In the genomic region with DNA sequence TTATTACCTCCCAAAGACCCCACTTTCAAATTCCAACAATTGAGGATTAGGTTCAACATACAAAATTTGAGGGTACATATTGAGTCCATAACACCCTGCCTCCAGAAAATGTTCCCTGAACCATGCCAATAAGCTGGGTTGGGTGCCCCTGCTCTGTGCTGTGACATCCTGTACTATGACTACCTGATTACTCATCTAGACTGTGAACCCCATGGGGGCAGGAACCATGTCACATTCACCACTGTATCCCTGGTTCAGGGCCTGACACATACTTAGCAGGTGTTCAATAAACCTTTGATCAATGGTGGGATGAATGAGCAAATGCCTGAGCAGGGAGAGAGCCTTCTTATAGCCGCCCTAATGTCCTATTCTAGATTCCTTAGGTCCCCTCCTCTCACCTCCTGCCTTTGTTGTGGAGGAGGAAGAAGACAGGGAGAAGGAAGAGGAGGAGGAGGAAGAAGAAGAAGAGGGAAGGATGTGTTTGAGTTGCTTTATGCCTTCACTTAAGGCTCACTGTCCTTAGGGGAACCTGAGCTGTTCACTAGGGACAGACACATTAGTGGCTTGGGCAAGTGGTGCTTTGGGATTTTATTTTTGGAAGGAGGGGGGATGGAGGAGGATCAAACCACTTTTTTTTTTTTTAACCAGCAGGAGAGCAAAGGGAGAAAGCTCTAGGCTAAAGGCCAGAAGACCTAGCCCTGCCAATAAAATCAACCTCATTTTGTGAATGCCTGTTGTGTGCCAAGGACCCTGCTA, we compare ENCODE assay signal across 10 cellular contexts. TPM values are rescaled to one million over a fixed set of nuclear protein-coding genes. Genes with fewer than 3 reads are reported as not detected.
DNase-seq lines count a peak whose midpoint lies in the region; ATAC-seq and TF ChIP-seq lines count a peak whose summit lies in the region.
"Had no signal": no experiment of that assay in that cellular context is flagged by ENCODE, and none has a peak within 500 bp of the region (broad histone marks: within the 10 kb centered on the region; RNA-seq: fewer than 3 reads in every experiment).

No MANE protein-coding gene starts in this region.

- H3K4me1 Mint-ChIP-seq in activated T-cell treated with anti-CD3 and anti-CD28 coated beads, Interleukin-2, amount 50 U/mL, for 24 hours (ENCODE audit: low read depth), result peaks cover 79% of the 10 kb centered on the region
- H3K4me1 Mint-ChIP-seq in T-cell (peaks cover 74 to 83% (median 77%) of the 10 kb centered on the region in 3 donors), endothelial cell (ENCODE audit: unreplicated experiment) (peaks cover 77% of the 10 kb centered on the region), progenitor cell of endocrine pancreas (ENCODE audit: low read depth) (no peaks in the 10 kb centered on the region)
- peaks cover 88% of the 10 kb centered on the region for H3K4me1 Mint-ChIP-seq in stimulated activated effector memory CD8-positive, alpha-beta T cell treated with anti-CD3 and anti-CD28 coated beads, Interleukin-12 subunit alpha, Interleukin-12 subunit beta, amount 100 ng/mL, for 72 hours

- no peaks in the 10 kb centered on the region for H3K27me3 Mint-ChIP-seq in activated T-cell treated with anti-CD3 and anti-CD28 coated beads, Interleukin-2, amount 50 U/mL, for 24 hours
- no peaks in the 10 kb centered on the region for H3K27me3 Mint-ChIP-seq in T-cell
- H3K27me3 Mint-ChIP-seq in endothelial cell (ENCODE audit: unreplicated experiment), result peaks cover 25% of the 10 kb centered on the region
- H3K27me3 Mint-ChIP-seq in progenitor cell of endocrine pancreas, result no peaks in the 10 kb centered on the region

- H3K27ac Mint-ChIP-seq in activated T-cell treated with anti-CD3 and anti-CD28 coated beads, Interleukin-2, amount 50 U/mL, for 24 hours, result peak overlapping the region; percentile 91
- peak overlapping the region; percentile 34 to 76 for H3K27ac Mint-ChIP-seq in T-cell
- peak overlapping the region; percentile 97 for H3K27ac Mint-ChIP-seq in endothelial cell (ENCODE audit: unreplicated experiment)
- peak overlapping the region; percentile 89 for H3K27ac Mint-ChIP-seq in stimulated activated effector memory CD8-positive, alpha-beta T cell treated with anti-CD3 and anti-CD28 coated beads, Interleukin-12 subunit alpha, Interleukin-12 subunit beta, amount 100 ng/mL, for 72 hours
- no peak overlapping the region for H3K27ac Mint-ChIP-seq in progenitor cell of endocrine pancreas
- H3K27ac Mint-ChIP-seq: neural progenitor cell had no signal

- no peak for TF ChIP-seq CTCF in endothelial cell (IDR thresholded peaks at IDR 0.05; ENCODE audit: unreplicated experiment)
- no peak for TF ChIP-seq CTCF in progenitor cell of endocrine pancreas (IDR thresholded peaks at IDR 0.05; ENCODE audit: unreplicated experiment)

- H3K9me3 Mint-ChIP-seq in activated T-cell treated with anti-CD3 and anti-CD28 coated beads, Interleukin-2, amount 50 U/mL, for 24 hours, result peaks cover 17% of the 10 kb centered on the region
- H3K9me3 Mint-ChIP-seq in T-cell (peaks cover 0 to 5% (median 0%) of the 10 kb centered on the region in 3 donors), endothelial cell (ENCODE audit: unreplicated experiment) (no peaks in the 10 kb centered on the region), progenitor cell of endocrine pancreas (ENCODE audit: low read depth) (no peaks in the 10 kb centered on the region)
- H3K9me3 Mint-ChIP-seq in stimulated activated effector memory CD8-positive, alpha-beta T cell treated with anti-CD3 and anti-CD28 coated beads, Interleukin-12 subunit alpha, Interleukin-12 subunit beta, amount 100 ng/mL, for 72 hours, result peaks cover 12% of the 10 kb centered on the region
- H3K9me3 Mint-ChIP-seq: neural progenitor cell had no signal

- H3K4me3 Mint-ChIP-seq in activated T-cell treated with anti-CD3 and anti-CD28 coated beads, Interleukin-2, amount 50 U/mL, for 24 hours, result no peak overlapping the region
- H3K4me3 Mint-ChIP-seq in T-cell (no peak overlapping the region), endothelial cell (ENCODE audit: unreplicated experiment) (peak overlapping the region; percentile 44), progenitor cell of endocrine pancreas (ENCODE audit: low read depth) (no peak overlapping the region)
- peak overlapping the region; percentile 11 for H3K4me3 Mint-ChIP-seq in stimulated activated effector memory CD8-positive, alpha-beta T cell treated with anti-CD3 and anti-CD28 coated beads, Interleukin-12 subunit alpha, Interleukin-12 subunit beta, amount 100 ng/mL, for 72 hours
- H3K4me3 Mint-ChIP-seq: neural progenitor cell had no signal

- ATAC-seq in T-cell (replicated peaks in 1 of 4), result peak in 2 of 4 experiments; percentile 37 to 39
- ATAC-seq in stimulated activated effector memory CD8-positive, alpha-beta T cell treated with anti-CD3 and anti-CD28 coated beads, Interleukin-12 subunit alpha, Interleukin-12 subunit beta, amount 100 ng/mL, for 72 hours, result peak; percentile 72

- DNase-seq in activated T-cell treated with anti-CD3 and anti-CD28 coated beads, Interleukin-2, amount 50 U/mL, for 24 hours, result no peak
- no peak for DNase-seq in activated T-cell treated with anti-CD3 and anti-CD28 coated beads, Interleukin-2, amount 50 U/mL, for 48 hours
- no peak for DNase-seq in T-cell
- no peak for DNase-seq in endothelial cell (ENCODE audit: low spot score)
- DNase-seq in stimulated activated effector memory CD8-positive, alpha-beta T cell treated with anti-CD3 and anti-CD28 coated beads, Interleukin-12 subunit alpha, Interleukin-12 subunit beta, amount 100 ng/mL, for 72 hours (ENCODE audit: low spot score in 2 of 2), result no peak
- no peak for DNase-seq in NCI-H1436 (lab: John Stamatoyannopoulos, UW)
- DNase-seq in retina, result no peak
- DNase-seq in progenitor cell of endocrine pancreas (ENCODE audit: low spot score, unreplicated experiment), result no peak
- DNase-seq: thyroid gland had no signal

- peaks cover 75% of the 10 kb centered on the region for H3K36me3 Mint-ChIP-seq in activated T-cell treated with anti-CD3 and anti-CD28 coated beads, Interleukin-2, amount 50 U/mL, for 24 hours (ENCODE audit: low read depth)
- H3K36me3 Mint-ChIP-seq in T-cell (peaks cover 50% of the 10 kb centered on the region), endothelial cell (ENCODE audit: low read depth, unreplicated experiment) (peaks cover 40% of the 10 kb centered on the region), progenitor cell of endocrine pancreas (ENCODE audit: insufficient read depth) (peaks cover 19% of the 10 kb centered on the region)
- peaks cover 65% of the 10 kb centered on the region for H3K36me3 Mint-ChIP-seq in stimulated activated effector memory CD8-positive, alpha-beta T cell treated with anti-CD3 and anti-CD28 coated beads, Interleukin-12 subunit alpha, Interleukin-12 subunit beta, amount 100 ng/mL, for 72 hours

- CTCF ChIA-PET in T-cell (lab: Charles Lee), result interaction anchor here in 1 of 2 donors (0.6 kb wide), 1 partner anchor 311 kb away, joined by 6 read pairs; no protein-coding TSS in a partner anchor

- POLR2A ChIA-PET in T-cell (lab: Charles Lee), result no interaction called here

RNA-seq across cellular contexts. Expression of a gene that starts 21.3 kb away (rescaled TPM):
- total RNA-seq in T-cell (10 to 100 TPM in 3 of 5 donors, 1 to 10 TPM in 2; 3.0 to 16.4 (median 10.0) TPM), endothelial cell (ENCODE audit: unreplicated experiment) (5.4 TPM), progenitor cell of endocrine pancreas (0.31 and 0.87 TPM in 2 replicates)

Comparison
In these comparisons a context has a peak if more than half of its experiments do, and no peak if none do; other contexts are left out.
1. H3K4me3 Mint-ChIP-seq: peak in endothelial cell (single experiment) and stimulated activated effector memory CD8-positive, alpha-beta T cell treated with anti-CD3 and anti-CD28 coated beads, Interleukin-12 subunit alpha, Interleukin-12 subunit beta, amount 100 ng/mL, for 72 hours (single experiment); none in activated T-cell treated with anti-CD3 and anti-CD28 coated beads, Interleukin-2, amount 50 U/mL, for 24 hours (single experiment), T-cell (0 of 3) and progenitor cell of endocrine pancreas (single experiment).